Comparison of ENCODE assay signal across 14 cellular contexts in the genomic region with DNA sequence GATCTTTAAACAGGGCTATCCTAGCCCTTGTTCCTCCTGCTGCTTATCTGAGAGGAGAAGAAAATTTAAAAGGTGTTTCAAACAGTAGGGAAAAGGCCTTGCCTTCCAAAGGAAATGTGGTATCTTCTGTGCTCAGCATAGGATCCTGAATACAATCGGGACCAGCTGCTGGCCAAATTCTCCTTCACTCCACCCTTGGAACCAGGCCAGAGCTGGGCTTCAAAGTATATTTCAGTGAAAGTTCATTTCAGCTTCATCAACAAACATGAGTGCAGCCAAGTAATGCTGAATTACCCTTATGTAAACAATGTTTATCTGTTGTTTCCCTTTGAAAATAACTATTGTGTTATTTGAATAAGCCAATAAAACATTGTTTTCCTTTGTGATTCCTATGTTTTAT.
DNase-seq lines count a peak whose midpoint lies in the region; ATAC-seq lines count a peak whose summit lies in the region.
"Had no signal": no experiment of that assay in that cellular context is flagged by ENCODE, and none has a peak within 500 bp of the region (broad histone marks: within the 10 kb centered on the region; RNA-seq: fewer than 3 reads in every experiment).

No MANE protein-coding gene starts in this region.

- no peak for ATAC-seq in HG03442 (IDR thresholded peaks at IDR 0.05; ENCODE audit: unreplicated experiment)
- ATAC-seq: GM23338; stimulated activated memory B cell treated with anti-CD40 and anti-IgM and Interleukin-4, amounts not matched to agents 10 μg/mL and 1 μg/mL and 100 μg/mL, for 72 hours had no signal

- DNase-seq in AG20443 (ENCODE audit: low spot score) (peak; percentile 35), NCI-H1105 (lab: John Stamatoyannopoulos, UW) (peak; percentile 75), dedifferentiated amniotic fluid mesenchymal stem cell (ENCODE audit: extremely low spot score) (peak; percentile 20), left kidney (ENCODE audit: low read depth, low spot score) (peak; percentile 46), GM19238 (ENCODE audit: insufficient read length, low spot score) (no peak), SKM-1 treated with dmso at 0.1 percent for 144 hours (lab: John Stamatoyannopoulos, UW; ENCODE audit: unreplicated experiment) (no peak), amygdala (lab: John Stamatoyannopoulos, UW) (no peak)
- DNase-seq: DND-41; MM.1S; NCI-H524; stimulated activated CD4-positive, alpha-beta T cell treated with anti-CD3 and anti-CD28 coated beads, Interleukin-2, amount 100 ng/mL, for 48 hours had no signal

Comparison
In these comparisons a context has a peak if more than half of its experiments do, and no peak if none do; other contexts are left out.
1. DNase-seq: peak in AG20443 (single experiment), NCI-H1105 (single experiment), dedifferentiated amniotic fluid mesenchymal stem cell (single experiment) and left kidney (single experiment); none in GM19238 (single experiment), SKM-1 treated with dmso at 0.1 percent for 144 hours (single experiment) and amygdala (0 of 56).